ENCODE assay signal across 10 cellular contexts in the genomic region with DNA sequence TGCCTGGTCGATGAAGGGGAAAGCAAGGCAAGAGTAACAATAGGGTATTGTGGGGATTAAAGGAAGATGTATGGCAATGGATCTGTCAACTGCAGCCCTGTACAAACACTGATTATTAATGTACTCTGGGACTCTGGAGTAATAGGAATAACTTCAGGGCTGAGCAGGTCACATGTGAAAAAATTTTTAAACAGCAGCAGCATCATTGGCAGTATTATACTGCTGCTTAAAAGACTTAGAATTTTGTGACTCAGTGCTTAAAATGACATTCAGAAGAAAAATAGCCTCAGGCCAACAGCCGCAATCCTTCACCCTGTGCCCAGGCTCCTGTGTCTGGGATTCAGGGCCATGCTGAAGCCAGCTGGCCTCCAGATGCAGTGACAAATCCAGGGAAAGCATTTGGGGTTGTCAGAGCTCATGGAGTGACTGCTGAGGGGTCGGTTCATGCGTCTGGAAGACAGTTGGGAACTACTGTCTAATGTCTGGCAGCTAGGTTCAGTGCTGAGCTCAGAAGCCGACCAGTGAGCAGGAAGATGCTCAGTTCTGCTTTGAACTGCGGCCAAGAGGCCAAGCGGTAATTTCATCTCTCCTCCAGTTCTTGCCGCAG. TPM values are rescaled to one million over a fixed set of nuclear protein-coding genes. Genes with fewer than 3 reads are reported as not detected.
DNase-seq lines count a peak whose midpoint lies in the region; ATAC-seq and TF ChIP-seq lines count a peak whose summit lies in the region.
"Had no signal": no experiment of that assay in that cellular context is flagged by ENCODE, and none has a peak within 500 bp of the region (broad histone marks: within the 10 kb centered on the region; RNA-seq: fewer than 3 reads in every experiment).

No MANE protein-coding gene starts in this region.

- H3K9me3 Mint-ChIP-seq in activated CD4-positive, alpha-beta T cell treated with anti-CD3 and anti-CD28 coated beads, Interleukin-2, amount 10 ng/mL, durations not matched to agents 7 days and 5 days: no peaks in the 10 kb centered on the region
- H3K9me3 Mint-ChIP-seq: natural killer cell had no signal

- DNase-seq in CD1c-positive myeloid dendritic cell (ENCODE audit: extremely low spot score) (peak; percentile 32), adipocyte (ENCODE audit: low read depth) (peak; percentile 93), ovary (peak; percentile 65 to 77 (median 71)), NCI-H1417 treated with DMSO at 0.1 percent for 48 hours (lab: John Stamatoyannopoulos, UW) (no peak)
- DNase-seq in activated CD4-positive, alpha-beta T cell treated with anti-CD3 and anti-CD28 coated beads, Interleukin-2, amount 10 ng/mL, durations not matched to agents 7 days and 5 days: no peak
- DNase-seq in effector CD8-positive, alpha-beta T cell (lab: John Stamatoyannopoulos, UW): no peak
- DNase-seq: natural killer cell, NCI-H774 had no signal

- CTCF ChIA-PET in activated CD4-positive, alpha-beta T cell treated with anti-CD3 and anti-CD28 coated beads, Interleukin-2, amount 10 ng/mL, durations not matched to agents 7 days and 5 days (lab: Charles Lee): interaction anchor here (0.7 to 1.3 kb wide), 5 partner anchors 10 to 108 kb away, joined by 3 to 5 read pairs (median 3); no protein-coding TSS in a partner anchor

- H3K36me3 ChIP-seq in adipocyte (ENCODE audit: control insufficient read depth, insufficient read depth, low read length, severe bottlenecking): no peaks in the 10 kb centered on the region
- H3K36me3 ChIP-seq in gastroesophageal sphincter: no peaks in the 10 kb centered on the region
- H3K36me3 ChIP-seq in ovary: no peaks in the 10 kb centered on the region

- ATAC-seq in gastroesophageal sphincter (peak; percentile 94), GM21619 (IDR thresholded peaks at IDR 0.05; ENCODE audit: unreplicated experiment) (no peak)

- H3K4me1 ChIP-seq in adipocyte (ENCODE audit: control insufficient read depth, insufficient read depth, low read length): peaks cover 15% of the 10 kb centered on the region
- H3K4me1 ChIP-seq in gastroesophageal sphincter: peaks cover 5 to 24% (median 16%) of the 10 kb centered on the region in 3 donors
- H3K4me1 ChIP-seq in ovary (ENCODE audit: insufficient read depth): peaks cover 15% of the 10 kb centered on the region

- peak overlapping the region; percentile 28 for H3K4me3 ChIP-seq in adipocyte (ENCODE audit: low read length)
- H3K4me3 ChIP-seq in gastroesophageal sphincter: no peak overlapping the region
- H3K4me3 ChIP-seq in ovary: no peak overlapping the region

- no peak for TF ChIP-seq EP300 in gastroesophageal sphincter (IDR thresholded peaks at IDR 0.05)
- no peak for TF ChIP-seq EP300 in ovary (IDR thresholded peaks at IDR 0.05)

- H3K36me3 Mint-ChIP-seq in activated CD4-positive, alpha-beta T cell treated with anti-CD3 and anti-CD28 coated beads, Interleukin-2, amount 10 ng/mL, durations not matched to agents 7 days and 5 days (ENCODE audit: low read depth): peaks cover 3% of the 10 kb centered on the region
- H3K36me3 Mint-ChIP-seq: natural killer cell had no signal

- no peak overlapping the region for H3K27ac Mint-ChIP-seq in activated CD4-positive, alpha-beta T cell treated with anti-CD3 and anti-CD28 coated beads, Interleukin-2, amount 10 ng/mL, durations not matched to agents 7 days and 5 days

- no peaks in the 10 kb centered on the region for H3K27me3 ChIP-seq in adipocyte (replicated peaks; ENCODE audit: control insufficient read depth, insufficient read depth, low read length)
- no peaks in the 10 kb centered on the region for H3K27me3 ChIP-seq in gastroesophageal sphincter
- no peaks in the 10 kb centered on the region for H3K27me3 ChIP-seq in ovary

- H3K9ac ChIP-seq in adipocyte (ENCODE audit: low read length): peak overlapping the region; percentile 37

- no peak for TF ChIP-seq POLR2A in gastroesophageal sphincter (IDR thresholded peaks at IDR 0.05)
- no peak for TF ChIP-seq POLR2A in ovary (IDR thresholded peaks at IDR 0.05)

- WGBS in gastroesophageal sphincter (ENCODE audit: low coverage in 1 of 2), 2 donors: 6 to 8% methylated on average over 5 to 6 of the region's 8 CpGs
- WGBS in ovary, 3 donors: 3 to 7% (median 5%) methylated on average over 8 of the region's 8 CpGs

- H3K27ac ChIP-seq in gastroesophageal sphincter: peak overlapping the region; percentile 31 to 81 (median 75)
- peak overlapping the region in 1 of 2 donors; percentile 35 for H3K27ac ChIP-seq in ovary

- no peak for TF ChIP-seq CTCF in gastroesophageal sphincter (IDR thresholded peaks at IDR 0.05)
- TF ChIP-seq CTCF in ovary (IDR thresholded peaks at IDR 0.05): no peak

- H3K4me1 Mint-ChIP-seq in activated CD4-positive, alpha-beta T cell treated with anti-CD3 and anti-CD28 coated beads, Interleukin-2, amount 10 ng/mL, durations not matched to agents 7 days and 5 days: peaks cover 11% of the 10 kb centered on the region

- POLR2A ChIA-PET in activated CD4-positive, alpha-beta T cell treated with anti-CD3 and anti-CD28 coated beads, Interleukin-2, amount 10 ng/mL, durations not matched to agents 7 days and 5 days (lab: Charles Lee): no interaction called here

- H3K4me3 Mint-ChIP-seq in activated CD4-positive, alpha-beta T cell treated with anti-CD3 and anti-CD28 coated beads, Interleukin-2, amount 10 ng/mL, durations not matched to agents 7 days and 5 days: no peak overlapping the region
- H3K4me3 Mint-ChIP-seq: natural killer cell had no signal

- intact Hi-C loops in ovary (cut with DNase I): no loop called here

- no peaks in the 10 kb centered on the region for H3K27me3 Mint-ChIP-seq in activated CD4-positive, alpha-beta T cell treated with anti-CD3 and anti-CD28 coated beads, Interleukin-2, amount 10 ng/mL, durations not matched to agents 7 days and 5 days

- H3K9me3 ChIP-seq in adipocyte (ENCODE audit: control insufficient read depth, low read length): no peaks in the 10 kb centered on the region
- H3K9me3 ChIP-seq in gastroesophageal sphincter: no peaks in the 10 kb centered on the region
- H3K9me3 ChIP-seq in ovary: no peaks in the 10 kb centered on the region

RNA-seq across cellular contexts. Expression of gene TEX2, which starts 22.2 kb away (rescaled TPM):
- total RNA-seq in gastroesophageal sphincter (10 to 100 TPM; 37.8 to 60.9 (median 47.0) TPM), ovary (10 to 100 TPM; 20.9 to 36.7 (median 31.7) TPM)
- polyA plus RNA-seq in ovary: 10 to 100 TPM; 13.9 to 31.4 TPM
- 10 to 100 TPM; 14.3 to 16.8 TPM for total RNA-seq in activated CD4-positive, alpha-beta T cell treated with anti-CD3 and anti-CD28 coated beads, Interleukin-2, amount 10 ng/mL, durations not matched to agents 7 days and 5 days

Comparison
In these comparisons a context has a peak if more than half of its experiments do, and no peak if none do; other contexts are left out.
1. DNase-seq: peak in CD1c-positive myeloid dendritic cell (single experiment), adipocyte (single experiment) and ovary (5 of 5); none in activated CD4-positive, alpha-beta T cell treated with anti-CD3 and anti-CD28 coated beads, Interleukin-2, amount 10 ng/mL, durations not matched to agents 7 days and 5 days (single experiment), NCI-H1417 treated with DMSO at 0.1 percent for 48 hours (single experiment) and effector CD8-positive, alpha-beta T cell (single experiment).